2 cellular contexts compared by ENCODE assay signal in the genomic region with DNA sequence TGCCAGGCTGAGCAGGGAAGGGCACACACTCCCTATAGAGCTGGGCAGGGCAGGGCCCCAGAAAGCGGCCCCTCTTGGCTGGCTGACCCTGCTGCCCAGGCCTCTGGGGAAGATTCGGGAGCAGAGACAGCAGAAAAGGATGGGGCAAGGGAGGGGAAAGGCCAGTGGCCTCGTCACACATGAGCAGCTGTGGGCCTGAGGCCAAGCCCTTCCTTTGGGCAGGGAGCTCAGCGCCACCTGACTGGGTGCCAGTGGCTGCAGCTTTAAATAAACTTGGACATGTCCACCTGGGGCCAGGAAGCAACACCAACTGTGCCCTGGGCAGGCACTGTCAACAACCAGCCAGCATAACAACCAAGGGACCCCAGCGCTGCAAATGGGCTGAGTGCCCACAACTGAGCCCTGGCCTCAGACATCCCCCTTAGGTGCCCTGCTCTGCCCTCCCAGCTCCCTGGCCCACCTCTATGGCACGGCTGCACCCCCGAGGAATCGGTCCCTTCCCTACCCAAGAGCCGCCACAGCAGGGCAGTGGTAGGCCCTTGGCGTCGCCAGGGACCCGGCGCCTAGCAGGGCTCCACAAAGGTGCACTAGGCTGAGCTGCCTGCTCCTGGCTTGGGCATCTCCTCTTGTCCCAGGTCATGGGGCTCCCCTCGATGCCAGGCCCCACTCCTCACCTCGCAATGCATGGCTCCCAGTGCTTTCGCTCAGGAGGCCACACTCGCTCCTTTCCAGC.
TF ChIP-seq lines count a peak whose summit lies in the region.

No MANE protein-coding gene starts in this region.

TF ChIP-seq in IMR-90, 13 proteins besides CTCF, POLR2A, EP300 and RAD21:
- TF ChIP-seq MXI1 (IDR thresholded peaks at IDR 0.05; ENCODE audit: borderline replicate concordance, low read depth, low read length) (no peak), RCOR1 (IDR thresholded peaks at IDR 0.05; ENCODE audit: insufficient replicate concordance, low read length) (no peak), CEBPB (IDR thresholded peaks at IDR 0.05; ENCODE audit: low read depth, low read length) (no peak), CHD1 (IDR thresholded peaks at IDR 0.05; ENCODE audit: low read depth, low read length) (no peak), RFX5 (IDR thresholded peaks at IDR 0.05; ENCODE audit: low read depth, low read length) (no peak), NFE2L2 (IDR thresholded peaks at IDR 0.05; ENCODE audit: low read depth, low read length) (no peak), MAZ (IDR thresholded peaks at IDR 0.05; ENCODE audit: borderline replicate concordance, low read depth, low read length) (no peak), SMC3 (IDR thresholded peaks at IDR 0.05; ENCODE audit: low read depth, low read length) (no peak), MAFK (IDR thresholded peaks at IDR 0.05; ENCODE audit: low read depth, low read length) (no peak), USF2 (IDR thresholded peaks at IDR 0.05; ENCODE audit: low read depth, low read length) (no peak), BHLHE40 (IDR thresholded peaks at IDR 0.05; ENCODE audit: low read depth, low read length) (no peak), FOS (IDR thresholded peaks at IDR 0.05; ENCODE audit: low read depth, low read length) (no peak)
- TF ChIP-seq, protein P1, sequence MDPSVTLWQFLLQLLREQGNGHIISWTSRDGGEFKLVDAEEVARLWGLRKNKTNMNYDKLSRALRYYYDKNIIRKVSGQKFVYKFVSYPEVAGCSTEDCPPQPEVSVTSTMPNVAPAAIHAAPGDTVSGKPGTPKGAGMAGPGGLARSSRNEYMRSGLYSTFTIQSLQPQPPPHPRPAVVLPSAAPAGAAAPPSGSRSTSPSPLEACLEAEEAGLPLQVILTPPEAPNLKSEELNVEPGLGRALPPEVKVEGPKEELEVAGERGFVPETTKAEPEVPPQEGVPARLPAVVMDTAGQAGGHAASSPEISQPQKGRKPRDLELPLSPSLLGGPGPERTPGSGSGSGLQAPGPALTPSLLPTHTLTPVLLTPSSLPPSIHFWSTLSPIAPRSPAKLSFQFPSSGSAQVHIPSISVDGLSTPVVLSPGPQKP (IDR thresholded peaks at IDR 0.05; ENCODE audit: borderline replicate concordance, low read depth, low read length), result no peak

TF ChIP-seq in WTC11, 78 proteins besides CTCF, POLR2A, EP300 and RAD21:
- TF ChIP-seq USF2 (CRISPR knock-in tag; IDR thresholded peaks at IDR 0.05) (no peak), FOXK1 (CRISPR knock-in tag; IDR thresholded peaks at IDR 0.05) (no peak), ZNF317 (CRISPR knock-in tag; IDR thresholded peaks at IDR 0.05; ENCODE audit: borderline replicate concordance, low read depth) (no peak), ARID4B (CRISPR knock-in tag; IDR thresholded peaks at IDR 0.05; ENCODE audit: borderline replicate concordance) (no peak), JUN (CRISPR knock-in tag; IDR thresholded peaks at IDR 0.05) (no peak), SMAD4 (CRISPR knock-in tag; IDR thresholded peaks at IDR 0.05) (no peak), SOX15 (CRISPR knock-in tag; IDR thresholded peaks at IDR 0.05) (no peak), E2F4 (CRISPR knock-in tag; IDR thresholded peaks at IDR 0.05; ENCODE audit: borderline replicate concordance, low read depth) (no peak), NFYB (CRISPR knock-in tag; conservative IDR thresholded peaks at IDR 0.05; ENCODE audit: low read depth) (no peak), SMAD3 (CRISPR knock-in tag; IDR thresholded peaks at IDR 0.05; ENCODE audit: borderline replicate concordance) (no peak)
- TF ChIP-seq, protein P2, sequence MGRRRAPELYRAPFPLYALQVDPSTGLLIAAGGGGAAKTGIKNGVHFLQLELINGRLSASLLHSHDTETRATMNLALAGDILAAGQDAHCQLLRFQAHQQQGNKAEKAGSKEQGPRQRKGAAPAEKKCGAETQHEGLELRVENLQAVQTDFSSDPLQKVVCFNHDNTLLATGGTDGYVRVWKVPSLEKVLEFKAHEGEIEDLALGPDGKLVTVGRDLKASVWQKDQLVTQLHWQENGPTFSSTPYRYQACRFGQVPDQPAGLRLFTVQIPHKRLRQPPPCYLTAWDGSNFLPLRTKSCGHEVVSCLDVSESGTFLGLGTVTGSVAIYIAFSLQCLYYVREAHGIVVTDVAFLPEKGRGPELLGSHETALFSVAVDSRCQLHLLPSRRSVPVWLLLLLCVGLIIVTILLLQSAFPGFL (CRISPR knock-in tag; IDR thresholded peaks at IDR 0.05; ENCODE audit: borderline replicate concordance), result no peak
